ENCODE assay signal across 1 cellular context in the genomic region with DNA sequence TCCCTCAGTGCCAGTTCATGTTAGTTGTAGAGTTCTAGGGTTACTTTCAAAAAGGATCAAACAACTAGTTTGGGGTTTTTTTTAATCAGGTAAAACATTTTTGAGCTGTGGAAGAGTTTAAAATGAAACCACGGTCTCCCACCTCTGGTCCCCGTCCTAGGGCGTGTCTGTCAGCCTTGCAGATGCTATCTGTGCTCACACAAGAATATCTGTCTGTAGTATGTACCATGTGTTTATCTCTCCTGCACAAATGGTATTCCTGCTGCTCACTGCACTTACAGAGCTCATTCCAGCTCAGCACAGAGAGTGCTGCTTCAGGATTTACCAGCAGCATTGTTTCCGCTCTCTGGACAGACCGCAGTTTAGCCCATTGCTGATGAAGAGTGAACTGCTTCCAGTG.
TF ChIP-seq lines count a peak whose summit lies in the region.

No MANE protein-coding gene starts in this region.

TF ChIP-seq in K562, 482 proteins besides CTCF, POLR2A, EP300 and RAD21 (continues in another document):
- TF ChIP-seq TEAD4 (IDR thresholded peaks at IDR 0.05; ENCODE audit: low read length), result peak; percentile 85
- no peak for TF ChIP-seq TEAD4 (CRISPR knock-in tag; IDR thresholded peaks at IDR 0.05; ENCODE audit: borderline replicate concordance)
- TF ChIP-seq GATA2 (CRISPR knock-in tag; IDR thresholded peaks at IDR 0.05), result peak; percentile 70
- no peak for TF ChIP-seq FOXJ3 (CRISPR knock-in tag; IDR thresholded peaks at IDR 0.05)
- peak; percentile 81 for TF ChIP-seq TAL1 (IDR thresholded peaks at IDR 0.05)
- TF ChIP-seq HMG20B (CRISPR knock-in tag; IDR thresholded peaks at IDR 0.05), result no peak
- peak; percentile 58; the same call in 1 of the 2 replicates for TF ChIP-seq KLF16 (IDR thresholded peaks at IDR 0.05)
- TF ChIP-seq HMGN3 (IDR thresholded peaks at IDR 0.05; ENCODE audit: borderline replicate concordance, extremely low read depth, insufficient read length, low read depth, low read length), result peak; percentile 34
- TF ChIP-seq SMAD4 (CRISPR knock-in tag; conservative IDR thresholded peaks at IDR 0.05), result peak; percentile 66
- TF ChIP-seq ARID1B (IDR thresholded peaks at IDR 0.05), result peak; percentile 91
- 0 out of 2 replicates have a peak, but pooled peaks have one; percentile 39 for TF ChIP-seq ZNF766 (CRISPR knock-in tag; conservative IDR thresholded peaks at IDR 0.05)
- TF ChIP-seq NONO (IDR thresholded peaks at IDR 0.05; ENCODE audit: low read depth in 2 of 2, low read length in 1 of 2), result no peak
- TF ChIP-seq RCOR1 (IDR thresholded peaks at IDR 0.05; ENCODE audit: borderline replicate concordance in 1 of 2, low read depth in 2 of 2, low read length in 2 of 2), result peak in 1 of 2 experiments; percentile 86; a peak in 2 of 4 replicates
- peak; percentile 60; the same call in 1 of the 2 replicates for TF ChIP-seq FOXM1 (IDR thresholded peaks at IDR 0.05; ENCODE audit: low read depth)
- TF ChIP-seq FOXM1 (CRISPR knock-in tag; IDR thresholded peaks at IDR 0.05; ENCODE audit: low read depth), result no peak
- no peak for TF ChIP-seq LEF1 (IDR thresholded peaks at IDR 0.05)
- TF ChIP-seq E2F4 (CRISPR knock-in tag; IDR thresholded peaks at IDR 0.05; ENCODE audit: low read depth), result no peak
- TF ChIP-seq PKNOX1 (IDR thresholded peaks at IDR 0.05), result peak; percentile 81
- TF ChIP-seq L3MBTL2 (IDR thresholded peaks at IDR 0.05), result peak; percentile 63
- TF ChIP-seq SMARCE1 (IDR thresholded peaks at IDR 0.05), result peak; percentile 65; the same call in 1 of the 2 replicates
- 0 out of 4 replicates have a peak, but pooled peaks of 1 of the 2 experiments have one; percentile 33 for TF ChIP-seq TBL1XR1 (IDR thresholded peaks at IDR 0.05; ENCODE audit: low read length in 2 of 2)
- peak; percentile 52 for TF ChIP-seq MYC (IDR thresholded peaks at IDR 0.05; ENCODE audit: low read depth, low read length)
- no peak for TF ChIP-seq MYC (CRISPR knock-in tag; IDR thresholded peaks at IDR 0.05; ENCODE audit: borderline replicate concordance, low read depth)
- TF ChIP-seq NRF1 (conservative IDR thresholded peaks at IDR 0.05 in 1 of 2, IDR thresholded peaks at IDR 0.05 in 1 of 2), result peak in 1 of 2 experiments; percentile 15; a peak in 1 of 4 replicates
- TF ChIP-seq CXXC5 (CRISPR knock-in tag; IDR thresholded peaks at IDR 0.05), result peak; percentile 48; the same call in 1 of the 2 replicates
- TF ChIP-seq ZKSCAN8 (CRISPR knock-in tag; IDR thresholded peaks at IDR 0.05), result peak; percentile 99
- TF ChIP-seq ZBTB7A (IDR thresholded peaks at IDR 0.05; ENCODE audit: borderline replicate concordance, control insufficient read depth, low read depth, low read length), result no peak
- peak in 1 of 2 experiments; percentile 49; a peak in 1 of 4 replicates for TF ChIP-seq FOXK2 (conservative IDR thresholded peaks at IDR 0.05 in 1 of 2, IDR thresholded peaks at IDR 0.05 in 1 of 2; ENCODE audit: low read depth in 2 of 2)
- TF ChIP-seq ZFP36 (IDR thresholded peaks at IDR 0.05; ENCODE audit: low read depth, low read length, partially characterized antibody), result peak; percentile 77
- TF ChIP-seq TAF9B (IDR thresholded peaks at IDR 0.05; ENCODE audit: partially characterized antibody), result no peak
- TF ChIP-seq PML (IDR thresholded peaks at IDR 0.05; ENCODE audit: low read length), result 0 out of 2 replicates have a peak, but pooled peaks have one; percentile 54
- peak in 1 of 2 experiments; percentile 49; a peak in 1 of 4 replicates for TF ChIP-seq TRIM24 (IDR thresholded peaks at IDR 0.05)
- peak; percentile 80 for TF ChIP-seq DPF2 (IDR thresholded peaks at IDR 0.05)
- 0 out of 2 replicates have a peak, but pooled peaks have one; percentile 18 for TF ChIP-seq MTA3 (IDR thresholded peaks at IDR 0.05; ENCODE audit: borderline replicate concordance)
- peak; percentile 82 for TF ChIP-seq SOX6 (IDR thresholded peaks at IDR 0.05)
- TF ChIP-seq, protein P1, sequence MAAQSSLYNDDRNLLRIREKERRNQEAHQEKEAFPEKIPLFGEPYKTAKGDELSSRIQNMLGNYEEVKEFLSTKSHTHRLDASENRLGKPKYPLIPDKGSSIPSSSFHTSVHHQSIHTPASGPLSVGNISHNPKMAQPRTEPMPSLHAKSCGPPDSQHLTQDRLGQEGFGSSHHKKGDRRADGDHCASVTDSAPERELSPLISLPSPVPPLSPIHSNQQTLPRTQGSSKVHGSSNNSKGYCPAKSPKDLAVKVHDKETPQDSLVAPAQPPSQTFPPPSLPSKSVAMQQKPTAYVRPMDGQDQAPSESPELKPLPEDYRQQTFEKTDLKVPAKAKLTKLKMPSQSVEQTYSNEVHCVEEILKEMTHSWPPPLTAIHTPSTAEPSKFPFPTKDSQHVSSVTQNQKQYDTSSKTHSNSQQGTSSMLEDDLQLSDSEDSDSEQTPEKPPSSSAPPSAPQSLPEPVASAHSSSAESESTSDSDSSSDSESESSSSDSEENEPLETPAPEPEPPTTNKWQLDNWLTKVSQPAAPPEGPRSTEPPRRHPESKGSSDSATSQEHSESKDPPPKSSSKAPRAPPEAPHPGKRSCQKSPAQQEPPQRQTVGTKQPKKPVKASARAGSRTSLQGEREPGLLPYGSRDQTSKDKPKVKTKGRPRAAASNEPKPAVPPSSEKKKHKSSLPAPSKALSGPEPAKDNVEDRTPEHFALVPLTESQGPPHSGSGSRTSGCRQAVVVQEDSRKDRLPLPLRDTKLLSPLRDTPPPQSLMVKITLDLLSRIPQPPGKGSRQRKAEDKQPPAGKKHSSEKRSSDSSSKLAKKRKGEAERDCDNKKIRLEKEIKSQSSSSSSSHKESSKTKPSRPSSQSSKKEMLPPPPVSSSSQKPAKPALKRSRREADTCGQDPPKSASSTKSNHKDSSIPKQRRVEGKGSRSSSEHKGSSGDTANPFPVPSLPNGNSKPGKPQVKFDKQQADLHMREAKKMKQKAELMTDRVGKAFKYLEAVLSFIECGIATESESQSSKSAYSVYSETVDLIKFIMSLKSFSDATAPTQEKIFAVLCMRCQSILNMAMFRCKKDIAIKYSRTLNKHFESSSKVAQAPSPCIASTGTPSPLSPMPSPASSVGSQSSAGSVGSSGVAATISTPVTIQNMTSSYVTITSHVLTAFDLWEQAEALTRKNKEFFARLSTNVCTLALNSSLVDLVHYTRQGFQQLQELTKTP (IDR thresholded peaks at IDR 0.05; ENCODE audit: low read depth in 1 of 2, partially characterized antibody in 2 of 2), result no peak
- peak; percentile 62; the same call in 1 of the 2 replicates for TF ChIP-seq STAT5A (IDR thresholded peaks at IDR 0.05; ENCODE audit: borderline replicate concordance, low read length)
- TF ChIP-seq BDP1 (IDR thresholded peaks at IDR 0.05; ENCODE audit: insufficient read depth, insufficient read length), result no peak
- TF ChIP-seq MYNN (IDR thresholded peaks at IDR 0.05), result 0 out of 2 replicates have a peak, but pooled peaks have one; percentile 3
- TF ChIP-seq MYNN (CRISPR knock-in tag; IDR thresholded peaks at IDR 0.05), result no peak
- no peak for TF ChIP-seq KDM2B (CRISPR knock-in tag; IDR thresholded peaks at IDR 0.05)
- peak; percentile 85 for TF ChIP-seq SMARCA4 (IDR thresholded peaks at IDR 0.05)
- TF ChIP-seq, protein P2, sequence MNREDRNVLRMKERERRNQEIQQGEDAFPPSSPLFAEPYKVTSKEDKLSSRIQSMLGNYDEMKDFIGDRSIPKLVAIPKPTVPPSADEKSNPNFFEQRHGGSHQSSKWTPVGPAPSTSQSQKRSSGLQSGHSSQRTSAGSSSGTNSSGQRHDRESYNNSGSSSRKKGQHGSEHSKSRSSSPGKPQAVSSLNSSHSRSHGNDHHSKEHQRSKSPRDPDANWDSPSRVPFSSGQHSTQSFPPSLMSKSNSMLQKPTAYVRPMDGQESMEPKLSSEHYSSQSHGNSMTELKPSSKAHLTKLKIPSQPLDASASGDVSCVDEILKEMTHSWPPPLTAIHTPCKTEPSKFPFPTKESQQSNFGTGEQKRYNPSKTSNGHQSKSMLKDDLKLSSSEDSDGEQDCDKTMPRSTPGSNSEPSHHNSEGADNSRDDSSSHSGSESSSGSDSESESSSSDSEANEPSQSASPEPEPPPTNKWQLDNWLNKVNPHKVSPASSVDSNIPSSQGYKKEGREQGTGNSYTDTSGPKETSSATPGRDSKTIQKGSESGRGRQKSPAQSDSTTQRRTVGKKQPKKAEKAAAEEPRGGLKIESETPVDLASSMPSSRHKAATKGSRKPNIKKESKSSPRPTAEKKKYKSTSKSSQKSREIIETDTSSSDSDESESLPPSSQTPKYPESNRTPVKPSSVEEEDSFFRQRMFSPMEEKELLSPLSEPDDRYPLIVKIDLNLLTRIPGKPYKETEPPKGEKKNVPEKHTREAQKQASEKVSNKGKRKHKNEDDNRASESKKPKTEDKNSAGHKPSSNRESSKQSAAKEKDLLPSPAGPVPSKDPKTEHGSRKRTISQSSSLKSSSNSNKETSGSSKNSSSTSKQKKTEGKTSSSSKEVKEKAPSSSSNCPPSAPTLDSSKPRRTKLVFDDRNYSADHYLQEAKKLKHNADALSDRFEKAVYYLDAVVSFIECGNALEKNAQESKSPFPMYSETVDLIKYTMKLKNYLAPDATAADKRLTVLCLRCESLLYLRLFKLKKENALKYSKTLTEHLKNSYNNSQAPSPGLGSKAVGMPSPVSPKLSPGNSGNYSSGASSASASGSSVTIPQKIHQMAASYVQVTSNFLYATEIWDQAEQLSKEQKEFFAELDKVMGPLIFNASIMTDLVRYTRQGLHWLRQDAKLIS (CRISPR knock-in tag; IDR thresholded peaks at IDR 0.05), result no peak
- TF ChIP-seq MEIS2 (IDR thresholded peaks at IDR 0.05; ENCODE audit: partially characterized antibody), result peak; percentile 79
- TF ChIP-seq ATF7 (IDR thresholded peaks at IDR 0.05), result peak; percentile 40; the same call in 1 of the 2 replicates
- TF ChIP-seq CTBP1 (IDR thresholded peaks at IDR 0.05; ENCODE audit: borderline replicate concordance), result peak; percentile 83; the same call in 1 of the 2 replicates
- TF ChIP-seq, protein P3, sequence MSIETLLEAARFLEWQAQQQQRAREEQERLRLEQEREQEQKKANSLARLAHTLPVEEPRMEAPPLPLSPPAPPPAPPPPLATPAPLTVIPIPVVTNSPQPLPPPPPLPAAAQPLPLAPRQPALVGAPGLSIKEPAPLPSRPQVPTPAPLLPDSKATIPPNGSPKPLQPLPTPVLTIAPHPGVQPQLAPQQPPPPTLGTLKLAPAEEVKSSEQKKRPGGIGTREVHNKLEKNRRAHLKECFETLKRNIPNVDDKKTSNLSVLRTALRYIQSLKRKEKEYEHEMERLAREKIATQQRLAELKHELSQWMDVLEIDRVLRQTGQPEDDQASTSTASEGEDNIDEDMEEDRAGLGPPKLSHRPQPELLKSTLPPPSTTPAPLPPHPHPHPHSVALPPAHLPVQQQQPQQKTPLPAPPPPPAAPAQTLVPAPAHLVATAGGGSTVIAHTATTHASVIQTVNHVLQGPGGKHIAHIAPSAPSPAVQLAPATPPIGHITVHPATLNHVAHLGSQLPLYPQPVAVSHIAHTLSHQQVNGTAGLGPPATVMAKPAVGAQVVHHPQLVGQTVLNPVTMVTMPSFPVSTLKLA (conservative IDR thresholded peaks at IDR 0.05), result peak in 1 of 2 experiments; percentile 41; a peak in 1 of 4 replicates
- no peak for TF ChIP-seq MEF2A (IDR thresholded peaks at IDR 0.05; ENCODE audit: control insufficient read depth, low read depth, low read length)
- peak; percentile 44; the same call in 1 of the 2 replicates for TF ChIP-seq POLR2AphosphoS5 (IDR thresholded peaks at IDR 0.05; ENCODE audit: control insufficient read depth, insufficient read depth, low read depth, low read length)
- peak in 1 of 2 experiments; percentile 57; a peak in 1 of 4 replicates for TF ChIP-seq HDAC1 (IDR thresholded peaks at IDR 0.05)
- no peak; a peak in 1 of 4 replicates for TF ChIP-seq ARNT (IDR thresholded peaks at IDR 0.05)
- TF ChIP-seq CREM (IDR thresholded peaks at IDR 0.05; ENCODE audit: low read depth), result peak; percentile 50
- peak; percentile 88 for TF ChIP-seq TCF3 (CRISPR knock-in tag; IDR thresholded peaks at IDR 0.05)
- TF ChIP-seq MTA2 (IDR thresholded peaks at IDR 0.05; ENCODE audit: low read depth), result peak; percentile 59; the same call in 1 of the 2 replicates
- peak; percentile 74; the same call in 1 of the 2 replicates for TF ChIP-seq NCOR1 (IDR thresholded peaks at IDR 0.05)
- peak; percentile 75 for TF ChIP-seq CBFA2T2 (conservative IDR thresholded peaks at IDR 0.05)
- no peak; the same call in 1 of the 2 replicates for TF ChIP-seq NFIC (IDR thresholded peaks at IDR 0.05)
- TF ChIP-seq GMEB1 (CRISPR knock-in tag; IDR thresholded peaks at IDR 0.05), result no peak
- no peak for TF ChIP-seq RBBP5 (IDR thresholded peaks at IDR 0.05; ENCODE audit: borderline replicate concordance, insufficient read depth, low read length, poor library complexity, severe bottlenecking)
- TF ChIP-seq CBFA2T3 (IDR thresholded peaks at IDR 0.05), result peak; percentile 89
